Comparison of ENCODE assay signal across 8 cellular contexts in the genomic region with DNA sequence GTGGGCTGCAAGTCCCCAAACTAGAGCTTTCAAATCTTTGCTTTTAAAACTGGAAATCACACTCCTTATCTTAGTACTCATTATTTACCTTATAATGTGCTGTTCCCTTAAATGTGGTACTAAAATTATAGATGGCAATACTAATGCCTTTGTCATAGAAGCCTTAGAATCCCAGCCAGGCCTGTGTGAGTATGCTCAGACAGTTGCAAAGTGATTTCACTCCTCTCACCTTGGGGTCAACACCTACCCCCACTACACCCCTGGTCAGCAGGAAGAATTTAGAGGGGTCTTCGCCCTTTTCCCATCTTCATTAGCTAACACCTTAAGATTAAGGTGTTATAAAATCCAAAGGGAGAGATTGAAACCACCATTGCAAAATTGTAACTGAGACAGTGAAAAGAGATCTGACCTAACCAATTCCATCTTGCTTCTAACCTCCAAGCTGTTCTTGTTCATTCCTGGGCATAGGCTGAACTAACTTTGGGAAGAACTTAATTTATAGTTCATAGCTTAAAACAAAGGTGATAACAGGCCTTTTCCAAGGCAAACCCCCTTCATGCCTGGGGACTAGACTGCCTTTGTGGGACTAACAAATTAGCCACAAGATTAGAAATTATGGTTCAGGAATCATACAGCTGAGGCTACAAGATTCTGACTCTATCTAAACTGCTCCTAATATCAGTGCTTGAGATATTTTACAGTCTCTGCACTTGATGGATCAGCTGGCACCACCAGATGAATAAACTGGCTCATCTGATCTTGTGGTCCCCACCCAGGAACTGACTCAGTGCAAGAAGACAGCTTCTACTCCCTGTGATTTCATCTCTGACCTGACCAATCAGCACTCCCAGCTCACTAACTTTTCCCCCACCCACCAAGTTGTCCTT. TPM values are rescaled to one million over a fixed set of nuclear protein-coding genes. Genes with fewer than 3 reads are reported as not detected.
A peak's percentile ranks its signal among the peaks of the same experiment; 100 is the strongest.
DNase-seq lines count a peak whose midpoint lies in the region; TF ChIP-seq lines count a peak whose summit lies in the region.

No MANE protein-coding gene starts in this region.

- no peak overlapping the region for H3K4me3 ChIP-seq in fibroblast of the aortic adventitia (ENCODE audit: low read depth, low read length)
- H3K4me3 ChIP-seq in prostate gland: no peak overlapping the region

- TF ChIP-seq CTCF in fibroblast of the aortic adventitia (IDR thresholded peaks at IDR 0.05; ENCODE audit: insufficient read depth, low read length): no peak
- TF ChIP-seq CTCF in prostate gland (IDR thresholded peaks at IDR 0.05): no peak

- no peak for TF ChIP-seq POLR2A in prostate gland (IDR thresholded peaks at IDR 0.05)

- H3K36me3 ChIP-seq in prostate gland: no peaks in the 10 kb centered on the region

- 93% methylated on average over 1 of the region's 1 CpG for WGBS in prostate gland

- no peak overlapping the region for H3K27ac ChIP-seq in prostate gland

- peak; percentile 82 for DNase-seq in HS-27A (ENCODE audit: low read depth)
- DNase-seq in activated CD8-positive, alpha-beta memory T cell treated with anti-CD3 and anti-CD28 coated beads, Interleukin-2, amount 50 U/mL, for 4 hours: peak; percentile 52
- DNase-seq in fibroblast of the aortic adventitia (ENCODE audit: low read depth): peak; percentile 92
- peak; percentile 28 to 63 for DNase-seq in stimulated activated CD4-positive, alpha-beta T cell treated with anti-CD3 and anti-CD28 coated beads, Interleukin-4, amount 100 ng/mL, for 48 hours (ENCODE audit: low read depth in 2 of 2)
- no peak for DNase-seq in NCI-H1436 (lab: John Stamatoyannopoulos, UW)
- no peak for DNase-seq in prostate gland (ENCODE audit: low spot score)
- no peak for DNase-seq in AG08396 (ENCODE audit: low spot score)
- DNase-seq in mucosa of gallbladder (ENCODE audit: low spot score): no peak

- no peaks in the 10 kb centered on the region for H3K27me3 ChIP-seq in prostate gland (replicated peaks; ENCODE audit: insufficient read depth)

- intact Hi-C loops in prostate gland (cut with DNase I): no loop called here

- no peaks in the 10 kb centered on the region for H3K4me1 ChIP-seq in prostate gland (replicated peaks)

- no peaks in the 10 kb centered on the region for H3K9me3 ChIP-seq in prostate gland

RNA-seq across cellular contexts. Expression of gene MRPL17, which starts 10.4 kb away (rescaled TPM):
- 26.6 and 49.1 TPM in 2 replicates for total RNA-seq in fibroblast of the aortic adventitia (ENCODE audit: low replicate concordance)
- 10 to 100 TPM; 18.3 to 44.6 TPM for total RNA-seq in prostate gland
- 38.5 TPM for total RNA-seq in mucosa of gallbladder

RNA-seq across cellular contexts. Expression of gene DCHS1, which starts 38.0 kb away (rescaled TPM):
- total RNA-seq in fibroblast of the aortic adventitia (ENCODE audit: low replicate concordance) (5.2 and 19.0 TPM in 2 replicates), prostate gland (10 to 100 TPM; 11.2 to 17.4 TPM), mucosa of gallbladder (25.1 TPM)

Comparison
In these comparisons a context has a peak if more than half of its experiments do, and no peak if none do; other contexts are left out.
1. DNase-seq: peak in HS-27A (single experiment), activated CD8-positive, alpha-beta memory T cell treated with anti-CD3 and anti-CD28 coated beads, Interleukin-2, amount 50 U/mL, for 4 hours (single experiment), fibroblast of the aortic adventitia (single experiment) and stimulated activated CD4-positive, alpha-beta T cell treated with anti-CD3 and anti-CD28 coated beads, Interleukin-4, amount 100 ng/mL, for 48 hours (2 of 2); none in NCI-H1436 (single experiment), prostate gland (single experiment), AG08396 (single experiment) and mucosa of gallbladder (single experiment).